19 cellular contexts compared by ENCODE assay signal in the genomic region with DNA sequence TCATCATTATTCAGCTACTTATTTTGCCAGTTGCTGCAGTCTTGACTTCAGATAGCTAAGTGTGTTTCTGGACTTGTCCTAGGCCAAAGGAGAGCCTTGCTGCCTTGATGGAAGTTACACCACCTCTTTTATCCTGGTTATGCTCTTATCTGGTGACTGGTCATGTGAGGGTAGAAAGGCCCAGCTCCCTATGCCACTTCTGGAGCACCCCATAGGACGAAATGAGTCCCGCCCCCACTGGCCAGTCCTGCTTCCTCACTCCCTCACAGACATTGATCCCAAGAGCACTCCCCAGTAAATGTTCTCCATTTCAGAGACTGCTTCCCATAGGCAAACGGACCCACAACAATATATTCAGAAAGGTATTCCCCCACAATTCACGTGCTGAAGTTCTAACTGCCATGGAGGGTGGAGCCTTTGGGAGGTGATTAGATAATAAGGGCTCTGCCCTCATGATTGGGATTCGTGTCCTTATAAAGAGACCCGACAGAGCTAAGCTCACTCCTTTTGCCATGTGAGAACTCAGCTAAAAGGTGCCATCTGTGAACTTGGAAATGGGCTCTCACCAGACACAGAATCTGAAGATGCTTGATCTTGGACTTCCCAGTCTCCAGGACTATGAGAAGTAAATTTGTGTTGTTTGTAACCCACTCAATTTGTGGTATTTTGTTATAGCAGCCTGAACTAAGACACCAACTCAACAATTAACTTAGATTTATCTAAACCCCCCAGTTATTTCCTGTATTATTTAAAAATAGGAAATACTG. TPM values are rescaled to one million over a fixed set of nuclear protein-coding genes. Genes with fewer than 3 reads are reported as not detected.
"Had no signal": no experiment of that assay in that cellular context is flagged by ENCODE, and none has a peak within 500 bp of the region (broad histone marks: within the 10 kb centered on the region; RNA-seq: fewer than 3 reads in every experiment).

No MANE protein-coding gene starts in this region.

- H3K27me3 ChIP-seq: breast epithelium, stomach had no signal

- H3K4me3 ChIP-seq: breast epithelium, left ventricle myocardium inferior, psoas muscle, skin epidermis, stomach had no signal

- ATAC-seq: psoas muscle, right cardiac atrium had no signal

- H3K9me3 ChIP-seq: breast epithelium, left ventricle myocardium inferior, psoas muscle, stomach had no signal

- FAIRE-seq: astrocyte, frontal cortex had no signal

- DNase-seq: activated CD4-positive, alpha-beta T cell treated with anti-CD3 and anti-CD28 coated beads, Interleukin-2, amount 50 U/mL, for 48 hours; activated gamma-delta T cell; cortex of kidney; kidney glomerular epithelial cell; left ventricle myocardium inferior; psoas muscle; stimulated activated CD4-positive, alpha-beta T cell treated with anti-CD3 and anti-CD28 coated beads, Interleukin-15, amount 100 ng/mL, for 24 hours; stimulated activated CD4-positive, alpha-beta T cell treated with anti-CD3 and anti-CD28 coated beads, Interleukin-2, amount 100 ng/mL, for 48 hours; stomach had no signal

- H3K4me1 ChIP-seq: breast epithelium, left ventricle myocardium inferior, psoas muscle had no signal

- H3K36me3 ChIP-seq: breast epithelium, left ventricle myocardium inferior, stomach had no signal

- H3K27ac ChIP-seq: breast epithelium, left ventricle myocardium inferior, psoas muscle, skin epidermis, stomach had no signal

RNA-seq across cellular contexts. Expression of gene ELOVL2, which starts 21.5 kb away (rescaled TPM):
- total RNA-seq: mononuclear cell; T-helper 1 cell treated with Interleukin-12 subunit alpha and Interleukin-12 subunit beta and Interleukin-4 antibody, amounts not matched to agents 30 ng/mL and 1 ng/mL, for 36 hours had no signal

RNA-seq across cellular contexts. Expression of gene ERVFRD-1, which starts 45.9 kb away (rescaled TPM):
- total RNA-seq: astrocyte; frontal cortex; left ventricle myocardium inferior; osteoblast; T-helper 1 cell treated with Interleukin-12 subunit alpha and Interleukin-12 subunit beta and Interleukin-4 antibody, amounts not matched to agents 30 ng/mL and 1 ng/mL, for 36 hours; temporal lobe had no signal
- polyA plus RNA-seq: neural cell had no signal
